In the genomic region with DNA sequence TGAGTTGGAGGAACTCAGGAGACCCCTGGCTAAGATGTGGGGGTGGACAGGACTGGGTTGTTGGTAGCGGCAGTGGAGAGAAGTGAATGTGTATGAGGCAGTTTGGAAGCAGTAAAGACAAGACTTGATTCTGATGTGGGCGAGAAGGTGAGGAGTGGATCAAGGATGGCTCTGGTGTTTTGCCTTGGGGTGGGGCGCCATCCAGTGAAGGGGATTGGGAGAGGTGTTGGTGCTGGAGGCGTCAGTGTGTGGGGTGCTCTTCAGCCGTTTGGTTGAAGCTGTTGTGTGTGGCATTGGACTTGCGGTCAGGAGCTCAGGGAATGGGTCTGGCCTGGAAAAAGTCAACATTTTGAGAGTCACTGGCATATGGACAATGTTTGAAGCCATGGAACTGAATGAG, we compare ENCODE assay signal across 15 cellular contexts.
"Had no signal": no experiment of that assay in that cellular context is flagged by ENCODE, and none has a peak within 500 bp of the region (broad histone marks: within the 10 kb centered on the region; RNA-seq: fewer than 3 reads in every experiment).

No MANE protein-coding gene starts in this region.

- H3K27me3 ChIP-seq: cardiac muscle cell, hepatocyte, neutrophil had no signal

- H3K9ac ChIP-seq: parathyroid adenoma had no signal

- H3K27ac ChIP-seq: cardiac muscle cell, coronary artery, hepatocyte, neutrophil, parathyroid adenoma had no signal

- DNase-seq: activated CD4-positive, alpha-beta T cell treated with anti-CD3 and anti-CD28 coated beads for 36 hours; activated CD8-positive, alpha-beta T cell treated with anti-CD3 and anti-CD28 coated beads for 36 hours; activated T-cell treated with anti-CD3 and anti-CD28 coated beads, Interleukin-2, amount 50 U/mL, for 72 hours; islet precursor cell; retina; stimulated activated naive B cell treated with anti-CD40 and anti-IgM and Interleukin-4, amounts not matched to agents 10 μg/mL and 1 μg/mL and 100 μg/mL, for 72 hours; trophoblast cell had no signal

- H3K4me1 ChIP-seq: parathyroid adenoma had no signal

- FAIRE-seq: astrocyte had no signal

- H3K4me3 Mint-ChIP-seq: activated CD4-positive, alpha-beta T cell treated with anti-CD3 and anti-CD28 coated beads for 36 hours; activated CD8-positive, alpha-beta T cell treated with anti-CD3 and anti-CD28 coated beads for 36 hours; activated T-cell treated with anti-CD3 and anti-CD28 coated beads, Interleukin-2, amount 50 U/mL, for 72 hours; stimulated activated naive B cell treated with anti-CD40 and anti-IgM and Interleukin-4, amounts not matched to agents 10 μg/mL and 1 μg/mL and 100 μg/mL, for 72 hours had no signal

- H3K4me2 ChIP-seq: hepatocyte had no signal

- H3K4me3 ChIP-seq: cardiac muscle cell, coronary artery, hepatocyte, lung had no signal

- H3K27ac Mint-ChIP-seq: activated CD4-positive, alpha-beta T cell treated with anti-CD3 and anti-CD28 coated beads for 36 hours; activated CD8-positive, alpha-beta T cell treated with anti-CD3 and anti-CD28 coated beads for 36 hours; stimulated activated naive B cell treated with anti-CD40 and anti-IgM and Interleukin-4, amounts not matched to agents 10 μg/mL and 1 μg/mL and 100 μg/mL, for 72 hours had no signal

- H3K9me3 ChIP-seq: neutrophil had no signal

- H3K79me2 ChIP-seq: parathyroid adenoma had no signal

- ATAC-seq: activated CD4-positive, alpha-beta T cell treated with anti-CD3 and anti-CD28 coated beads for 36 hours; activated CD8-positive, alpha-beta T cell treated with anti-CD3 and anti-CD28 coated beads for 36 hours; activated T-cell treated with anti-CD3 and anti-CD28 coated beads, Interleukin-2, amount 50 U/mL, for 72 hours; esophagus mucosa; stimulated activated naive B cell treated with anti-CD40 and anti-IgM and Interleukin-4, amounts not matched to agents 10 μg/mL and 1 μg/mL and 100 μg/mL, for 72 hours had no signal

- H3K9me3 Mint-ChIP-seq: activated CD8-positive, alpha-beta T cell treated with anti-CD3 and anti-CD28 coated beads for 36 hours; activated T-cell treated with anti-CD3 and anti-CD28 coated beads, Interleukin-2, amount 50 U/mL, for 72 hours; stimulated activated naive B cell treated with anti-CD40 and anti-IgM and Interleukin-4, amounts not matched to agents 10 μg/mL and 1 μg/mL and 100 μg/mL, for 72 hours had no signal

- H2AFZ ChIP-seq: hepatocyte, parathyroid adenoma had no signal

- H3K27me3 Mint-ChIP-seq: activated CD4-positive, alpha-beta T cell treated with anti-CD3 and anti-CD28 coated beads for 36 hours; activated CD8-positive, alpha-beta T cell treated with anti-CD3 and anti-CD28 coated beads for 36 hours; stimulated activated naive B cell treated with anti-CD40 and anti-IgM and Interleukin-4, amounts not matched to agents 10 μg/mL and 1 μg/mL and 100 μg/mL, for 72 hours had no signal
